16 cellular contexts compared by ENCODE assay signal in the genomic region with DNA sequence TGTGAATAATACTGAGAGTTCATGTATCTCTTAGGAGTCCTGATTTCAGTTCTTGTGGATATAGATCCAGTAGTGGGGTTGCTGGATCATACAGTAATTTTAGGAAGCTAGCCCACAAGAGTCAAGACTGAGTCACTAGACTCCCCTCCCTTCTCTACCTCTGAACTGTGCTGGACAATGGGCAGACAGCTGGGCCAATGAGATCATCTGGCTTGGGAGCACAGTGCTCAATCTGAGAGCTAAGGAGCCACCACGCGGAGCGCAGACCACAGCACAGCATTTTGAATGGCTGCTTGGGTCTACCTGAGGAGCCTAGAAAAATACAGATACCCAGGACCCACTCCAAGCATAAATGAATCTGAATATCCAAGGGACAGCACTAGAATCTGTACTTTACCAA. TPM values are rescaled to one million over a fixed set of nuclear protein-coding genes. Genes with fewer than 3 reads are reported as not detected.
"Had no signal": no experiment of that assay in that cellular context is flagged by ENCODE, and none has a peak within 500 bp of the region (broad histone marks: within the 10 kb centered on the region; RNA-seq: fewer than 3 reads in every experiment).

No MANE protein-coding gene starts in this region.

- ATAC-seq: activated CD4-positive, CD25-positive, alpha-beta regulatory T cell treated with anti-CD3 and anti-CD28 coated beads, Interleukin-2, amount 50 U/mL, for 24 hours; activated T-cell treated with anti-CD3 and anti-CD28 coated beads, Interleukin-2, amount 50 U/mL, for 72 hours; foreskin keratinocyte; left lobe of liver; pancreas had no signal

- H3K36me3 ChIP-seq: esophagus muscularis mucosa, pancreas, tibial nerve, vagina had no signal

- H3K27me3 ChIP-seq: esophagus muscularis mucosa, foreskin keratinocyte, pancreas, tibial nerve, vagina had no signal

- H3K9me3 Mint-ChIP-seq: nephron had no signal

- H3K27me3 Mint-ChIP-seq: activated CD4-positive, alpha-beta memory T cell treated with anti-CD3 and anti-CD28 coated beads for 36 hours had no signal

- H3K9me3 ChIP-seq: esophagus muscularis mucosa, pancreas, tibial nerve, vagina had no signal

- DNase-seq: activated CD4-positive, alpha-beta memory T cell treated with anti-CD3 and anti-CD28 coated beads for 36 hours; activated naive CD4-positive, alpha-beta T cell; activated T-cell treated with anti-CD3 and anti-CD28 coated beads, Interleukin-2, amount 50 U/mL, for 72 hours; aorta; foreskin keratinocyte; mammary epithelial cell; pancreas; retina; small intestine; T-helper 2 cell had no signal

- H3K27ac Mint-ChIP-seq: activated CD4-positive, alpha-beta memory T cell treated with anti-CD3 and anti-CD28 coated beads for 36 hours; activated T-cell treated with anti-CD3 and anti-CD28 coated beads, Interleukin-2, amount 50 U/mL, for 72 hours had no signal

- H3K27ac ChIP-seq: esophagus muscularis mucosa, foreskin keratinocyte, pancreas, tibial nerve, vagina had no signal

- H3K4me3 ChIP-seq: esophagus muscularis mucosa, pancreas, tibial nerve, vagina had no signal

- H3K4me1 ChIP-seq: esophagus muscularis mucosa, foreskin keratinocyte, pancreas, tibial nerve, vagina had no signal

- H3K36me3 Mint-ChIP-seq: activated CD4-positive, alpha-beta memory T cell treated with anti-CD3 and anti-CD28 coated beads for 36 hours had no signal

- H3K4me3 Mint-ChIP-seq: activated CD4-positive, alpha-beta memory T cell treated with anti-CD3 and anti-CD28 coated beads for 36 hours; activated T-cell treated with anti-CD3 and anti-CD28 coated beads, Interleukin-2, amount 50 U/mL, for 72 hours; nephron had no signal

RNA-seq across cellular contexts. Expression of a gene that starts 32.5 kb away (rescaled TPM):
- total RNA-seq: activated CD4-positive, alpha-beta memory T cell treated with anti-CD3 and anti-CD28 coated beads for 36 hours had no signal
